Comparison of ENCODE assay signal across 27 cellular contexts in the genomic region with DNA sequence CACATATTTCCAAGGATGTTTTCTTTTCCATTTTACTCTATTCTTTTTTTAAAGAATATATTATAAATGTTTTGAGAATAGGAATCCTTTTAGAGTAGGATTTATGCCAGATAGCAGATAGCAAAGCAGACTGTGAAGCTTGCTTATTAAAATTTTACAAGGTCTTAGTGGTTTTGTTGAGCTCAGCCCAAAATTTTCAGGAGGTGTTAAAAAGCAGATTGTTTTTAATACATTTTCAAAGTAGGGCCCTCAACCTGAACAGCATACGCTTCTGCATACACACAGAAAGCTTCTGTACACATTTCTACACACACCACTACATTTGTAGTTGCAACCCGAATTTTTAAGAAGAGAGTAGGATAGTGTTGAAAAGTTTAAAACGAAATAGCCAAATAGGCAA.
DNase-seq lines count a peak whose midpoint lies in the region; ATAC-seq, FAIRE-seq and TF ChIP-seq lines count a peak whose summit lies in the region.
"Had no signal": no experiment of that assay in that cellular context is flagged by ENCODE, and none has a peak within 500 bp of the region (broad histone marks: within the 10 kb centered on the region; RNA-seq: fewer than 3 reads in every experiment).

No MANE protein-coding gene starts in this region.

- FAIRE-seq in H54 (lab: Jason Lieb, UNC), result no peak
- FAIRE-seq: islet of Langerhans had no signal

- H3K4me1 Mint-ChIP-seq in osteocyte (ENCODE audit: unreplicated experiment), result peaks cover 68% of the 10 kb centered on the region
- H3K4me1 Mint-ChIP-seq: activated naive CD4-positive, alpha-beta T cell treated with anti-CD3 and anti-CD28 coated beads, Interleukin-2, amount 10 ng/mL, durations not matched to agents 7 days and 5 days; naive thymus-derived CD4-positive, alpha-beta T cell; stimulated activated naive B cell treated with anti-CD40 and anti-IgM and Interleukin-4, amounts not matched to agents 10 μg/mL and 1 μg/mL and 100 μg/mL, for 72 hours had no signal

- peak overlapping the region; percentile 96 for H3K27ac Mint-ChIP-seq in osteocyte (ENCODE audit: unreplicated experiment)
- H3K27ac Mint-ChIP-seq: activated CD8-positive, alpha-beta T cell treated with anti-CD3 and anti-CD28 coated beads for 36 hours; activated naive CD4-positive, alpha-beta T cell treated with anti-CD3 and anti-CD28 coated beads, Interleukin-2, amount 10 ng/mL, durations not matched to agents 7 days and 5 days; CD8-positive, alpha-beta T cell; naive thymus-derived CD4-positive, alpha-beta T cell; stimulated activated naive B cell treated with anti-CD40 and anti-IgM and Interleukin-4, amounts not matched to agents 10 μg/mL and 1 μg/mL and 100 μg/mL, for 72 hours; T-helper 1 cell treated with Interleukin-12 subunit alpha and Interleukin-12 subunit beta and Interleukin-4 antibody, amounts not matched to agents 30 μg/mL and 1 μg/mL, for 36 hours had no signal

- H3K27ac ChIP-seq in coronary artery, result peak overlapping the region; percentile 36 to 74
- H3K27ac ChIP-seq: epithelial cell of prostate, KMS-11, prostate gland had no signal

- DNase-seq in AG09309 (ENCODE audit: low read depth), result peak; percentile 46
- peak; percentile 35 for DNase-seq in M059J (ENCODE audit: low read depth)
- no peak for DNase-seq in coronary artery (ENCODE audit: low spot score)
- no peak for DNase-seq in osteocyte (ENCODE audit: extremely low spot score, unreplicated experiment)
- no peak for DNase-seq in T-helper 2 cell
- no peak for DNase-seq in H54 (ENCODE audit: insufficient read length, low spot score)
- DNase-seq: ACHN; activated CD8-positive, alpha-beta memory T cell treated with anti-CD3 and anti-CD28 coated beads, Interleukin-2, amount 50 U/mL, for 48 hours; activated CD8-positive, alpha-beta T cell treated with anti-CD3 and anti-CD28 coated beads for 36 hours; activated naive CD4-positive, alpha-beta T cell treated with anti-CD3 and anti-CD28 coated beads, Interleukin-2, amount 10 ng/mL, durations not matched to agents 7 days and 5 days; BE2C; CD8-positive, alpha-beta T cell; GOT3; midbrain; naive thymus-derived CD4-positive, alpha-beta T cell; NCI-H1417 treated with DMSO at 0.1 percent for 48 hours; NCI-H2029 treated with DMSO at 0.1 percent for 48 hours; NCI-H524 treated with DMSO at 0.1 percent for 48 hours; OCI-M1; SK-N-SH; stimulated activated naive B cell treated with anti-CD40 and anti-IgM and Interleukin-4, amounts not matched to agents 10 μg/mL and 1 μg/mL and 100 μg/mL, for 72 hours had no signal

- no peak for ATAC-seq in HG03280 (IDR thresholded peaks at IDR 0.05; ENCODE audit: unreplicated experiment)
- ATAC-seq: activated CD8-positive, alpha-beta T cell treated with anti-CD3 and anti-CD28 coated beads for 36 hours; CD8-positive, alpha-beta T cell; naive thymus-derived CD4-positive, alpha-beta T cell; stimulated activated naive B cell treated with anti-CD40 and anti-IgM and Interleukin-4, amounts not matched to agents 10 μg/mL and 1 μg/mL and 100 μg/mL, for 72 hours had no signal

- H3K9me3 Mint-ChIP-seq in osteocyte (ENCODE audit: unreplicated experiment), result peaks cover 6% of the 10 kb centered on the region
- H3K9me3 Mint-ChIP-seq: activated CD8-positive, alpha-beta T cell treated with anti-CD3 and anti-CD28 coated beads for 36 hours; activated naive CD4-positive, alpha-beta T cell treated with anti-CD3 and anti-CD28 coated beads, Interleukin-2, amount 10 ng/mL, durations not matched to agents 7 days and 5 days; CD8-positive, alpha-beta T cell; naive thymus-derived CD4-positive, alpha-beta T cell; stimulated activated naive B cell treated with anti-CD40 and anti-IgM and Interleukin-4, amounts not matched to agents 10 μg/mL and 1 μg/mL and 100 μg/mL, for 72 hours; T-helper 1 cell treated with Interleukin-12 subunit alpha and Interleukin-12 subunit beta and Interleukin-4 antibody, amounts not matched to agents 30 μg/mL and 1 μg/mL, for 36 hours had no signal

- TF ChIP-seq CTCF in AG09309 (IDR thresholded peaks at IDR 0.05; ENCODE audit: control insufficient read depth, insufficient read depth, low read depth, low read length, missing control alignments) (no peak), coronary artery (IDR thresholded peaks at IDR 0.05) (no peak), osteocyte (IDR thresholded peaks at IDR 0.05) (no peak)

- peaks cover 56% of the 10 kb centered on the region for H3K36me3 Mint-ChIP-seq in osteocyte (ENCODE audit: unreplicated experiment)
- H3K36me3 Mint-ChIP-seq: activated naive CD4-positive, alpha-beta T cell treated with anti-CD3 and anti-CD28 coated beads, Interleukin-2, amount 10 ng/mL, durations not matched to agents 7 days and 5 days; CD8-positive, alpha-beta T cell; stimulated activated naive B cell treated with anti-CD40 and anti-IgM and Interleukin-4, amounts not matched to agents 10 μg/mL and 1 μg/mL and 100 μg/mL, for 72 hours had no signal

- no peaks in the 10 kb centered on the region for H3K27me3 Mint-ChIP-seq in osteocyte (ENCODE audit: unreplicated experiment)
- H3K27me3 Mint-ChIP-seq: activated CD8-positive, alpha-beta T cell treated with anti-CD3 and anti-CD28 coated beads for 36 hours; activated naive CD4-positive, alpha-beta T cell treated with anti-CD3 and anti-CD28 coated beads, Interleukin-2, amount 10 ng/mL, durations not matched to agents 7 days and 5 days had no signal

- no peak overlapping the region for H3K4me3 Mint-ChIP-seq in osteocyte (ENCODE audit: unreplicated experiment)
- H3K4me3 Mint-ChIP-seq: activated CD8-positive, alpha-beta T cell treated with anti-CD3 and anti-CD28 coated beads for 36 hours; activated naive CD4-positive, alpha-beta T cell treated with anti-CD3 and anti-CD28 coated beads, Interleukin-2, amount 10 ng/mL, durations not matched to agents 7 days and 5 days; CD8-positive, alpha-beta T cell; naive thymus-derived CD4-positive, alpha-beta T cell; stimulated activated naive B cell treated with anti-CD40 and anti-IgM and Interleukin-4, amounts not matched to agents 10 μg/mL and 1 μg/mL and 100 μg/mL, for 72 hours; T-helper 1 cell treated with Interleukin-12 subunit alpha and Interleukin-12 subunit beta and Interleukin-4 antibody, amounts not matched to agents 30 μg/mL and 1 μg/mL, for 36 hours had no signal

- no peak overlapping the region for H3K4me3 ChIP-seq in AG09309 (ENCODE audit: control insufficient read depth, low read depth, low read length)
- H3K4me3 ChIP-seq in coronary artery, result no peak overlapping the region
- H3K4me3 ChIP-seq: prostate gland had no signal

- no peak for TF ChIP-seq POLR2A in H54 (IDR thresholded peaks at IDR 0.05; ENCODE audit: low read depth, low read length)

Comparison
In these comparisons a context has a peak if more than half of its experiments do, and no peak if none do; other contexts are left out.
1. DNase-seq: peak in AG09309 (single experiment) and M059J (single experiment); none in coronary artery (single experiment), osteocyte (single experiment), T-helper 2 cell (0 of 5) and H54 (single experiment).